ENCODE assay signal across 1 cellular context in the genomic region with DNA sequence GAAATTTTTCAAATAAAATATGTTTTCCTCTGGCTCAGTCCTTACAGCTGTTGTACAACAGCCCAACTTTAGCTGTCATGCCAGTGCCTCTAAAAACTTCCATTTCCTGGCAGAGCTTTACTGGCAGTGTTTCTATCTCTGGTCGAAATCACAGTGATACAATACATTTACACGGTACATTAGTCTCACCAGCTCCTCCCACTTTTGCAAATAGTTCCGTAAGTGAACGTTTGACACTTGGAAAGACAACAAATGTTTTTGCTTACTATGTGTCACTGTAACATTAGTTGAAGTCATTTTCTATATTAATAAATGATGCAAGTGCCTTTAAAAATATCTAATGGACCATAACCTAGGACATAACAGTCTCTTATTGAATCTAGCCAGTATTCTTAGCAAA.
TF ChIP-seq lines count a peak whose summit lies in the region.

No MANE protein-coding gene starts in this region.

TF ChIP-seq in SK-N-SH, 30 proteins besides CTCF, POLR2A, EP300 and RAD21 (continued from another document):
- TF ChIP-seq, protein P1, sequence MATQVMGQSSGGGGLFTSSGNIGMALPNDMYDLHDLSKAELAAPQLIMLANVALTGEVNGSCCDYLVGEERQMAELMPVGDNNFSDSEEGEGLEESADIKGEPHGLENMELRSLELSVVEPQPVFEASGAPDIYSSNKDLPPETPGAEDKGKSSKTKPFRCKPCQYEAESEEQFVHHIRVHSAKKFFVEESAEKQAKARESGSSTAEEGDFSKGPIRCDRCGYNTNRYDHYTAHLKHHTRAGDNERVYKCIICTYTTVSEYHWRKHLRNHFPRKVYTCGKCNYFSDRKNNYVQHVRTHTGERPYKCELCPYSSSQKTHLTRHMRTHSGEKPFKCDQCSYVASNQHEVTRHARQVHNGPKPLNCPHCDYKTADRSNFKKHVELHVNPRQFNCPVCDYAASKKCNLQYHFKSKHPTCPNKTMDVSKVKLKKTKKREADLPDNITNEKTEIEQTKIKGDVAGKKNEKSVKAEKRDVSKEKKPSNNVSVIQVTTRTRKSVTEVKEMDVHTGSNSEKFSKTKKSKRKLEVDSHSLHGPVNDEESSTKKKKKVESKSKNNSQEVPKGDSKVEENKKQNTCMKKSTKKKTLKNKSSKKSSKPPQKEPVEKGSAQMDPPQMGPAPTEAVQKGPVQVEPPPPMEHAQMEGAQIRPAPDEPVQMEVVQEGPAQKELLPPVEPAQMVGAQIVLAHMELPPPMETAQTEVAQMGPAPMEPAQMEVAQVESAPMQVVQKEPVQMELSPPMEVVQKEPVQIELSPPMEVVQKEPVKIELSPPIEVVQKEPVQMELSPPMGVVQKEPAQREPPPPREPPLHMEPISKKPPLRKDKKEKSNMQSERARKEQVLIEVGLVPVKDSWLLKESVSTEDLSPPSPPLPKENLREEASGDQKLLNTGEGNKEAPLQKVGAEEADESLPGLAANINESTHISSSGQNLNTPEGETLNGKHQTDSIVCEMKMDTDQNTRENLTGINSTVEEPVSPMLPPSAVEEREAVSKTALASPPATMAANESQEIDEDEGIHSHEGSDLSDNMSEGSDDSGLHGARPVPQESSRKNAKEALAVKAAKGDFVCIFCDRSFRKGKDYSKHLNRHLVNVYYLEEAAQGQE (IDR thresholded peaks at IDR 0.05; ENCODE audit: low read depth, low read length): no peak
- no peak for TF ChIP-seq RXRA (IDR thresholded peaks at IDR 0.05; ENCODE audit: borderline replicate concordance, low read depth)
- TF ChIP-seq FOSL2 (IDR thresholded peaks at IDR 0.05; ENCODE audit: borderline replicate concordance, low read depth): no peak
- TF ChIP-seq MXI1 (IDR thresholded peaks at IDR 0.05; ENCODE audit: low read depth, low read length): peak; percentile 42; the same call in 1 of the 2 replicates
- 0 out of 2 replicates have a peak, but pooled peaks have one; percentile 18 for TF ChIP-seq POLR2AphosphoS5 (IDR thresholded peaks at IDR 0.05; ENCODE audit: low read depth, low read length)
